Comparison of ENCODE assay signal across 22 cellular contexts in the genomic region with DNA sequence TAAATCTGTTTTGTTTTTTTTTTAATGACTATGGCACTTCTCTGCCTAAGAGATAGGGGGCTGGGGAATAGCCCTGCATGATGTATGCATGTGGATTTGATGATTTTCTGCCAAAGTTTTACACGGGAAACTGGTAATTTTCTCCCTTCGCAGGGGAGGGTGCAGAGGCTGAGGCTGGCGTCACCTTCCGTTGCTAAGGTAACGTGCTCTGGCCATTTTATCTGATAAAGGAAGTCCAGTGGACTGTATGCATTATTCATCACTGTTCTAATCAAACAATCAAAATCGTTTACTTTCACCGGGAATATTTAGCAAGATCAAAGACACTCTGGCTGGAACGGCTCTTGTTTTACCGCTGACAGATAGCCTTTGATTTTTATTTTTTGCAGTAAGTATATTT. TPM values are rescaled to one million over a fixed set of nuclear protein-coding genes. Genes with fewer than 3 reads are reported as not detected.
DNase-seq lines count a peak whose midpoint lies in the region; ATAC-seq, FAIRE-seq and TF ChIP-seq lines count a peak whose summit lies in the region.
"Had no signal": no experiment of that assay in that cellular context is flagged by ENCODE, and none has a peak within 500 bp of the region (broad histone marks: within the 10 kb centered on the region; RNA-seq: fewer than 3 reads in every experiment).

No MANE protein-coding gene starts in this region.

- H3K4me3 Mint-ChIP-seq in neural crest cell: peak overlapping the region; percentile 61
- H3K4me3 Mint-ChIP-seq: activated naive CD8-positive, alpha-beta T cell treated with anti-CD3 and anti-CD28 coated beads for 36 hours; B cell; immature natural killer cell; natural killer cell; T-helper 17 cell had no signal

- H3K4me3 ChIP-seq in GM23248 (peak overlapping the region; percentile 56), gastrocnemius medialis (no peak overlapping the region)
- H3K4me3 ChIP-seq: GM12878, skin epidermis had no signal

- intact Hi-C loops in sciatic nerve (cut with DNase I) (no loop called here), gastrocnemius medialis (cut with DNase I; ENCODE audit: low total_unique reads) (no loop called here)

- H3K9ac ChIP-seq in GM23248: peak overlapping the region; percentile 34; the same call in 1 of the 2 replicates

- H3K36me3 Mint-ChIP-seq in neural crest cell (ENCODE audit: low read depth): no peaks in the 10 kb centered on the region
- H3K36me3 Mint-ChIP-seq: activated naive CD8-positive, alpha-beta T cell treated with anti-CD3 and anti-CD28 coated beads for 36 hours; immature natural killer cell; natural killer cell had no signal

- TF ChIP-seq POLR2A in gastrocnemius medialis (IDR thresholded peaks at IDR 0.05): no peak
- no peak for TF ChIP-seq POLR2A in GM12891 (IDR thresholded peaks at IDR 0.05; ENCODE audit: low read depth, low read length)

- H2AFZ ChIP-seq in GM23248: no peak overlapping the region

- DNase-seq in GM23248 (peak; percentile 42), NCI-H69 (lab: John Stamatoyannopoulos, UW) (peak; percentile 40), cerebellar cortex (ENCODE audit: low spot score) (peak; percentile 28), neural crest cell (ENCODE audit: low read depth, low spot score) (no peak), sciatic nerve (ENCODE audit: low spot score) (no peak), gastrocnemius medialis (no peak), GM12891 (ENCODE audit: insufficient read length, low spot score) (no peak)
- DNase-seq: activated naive CD8-positive, alpha-beta T cell treated with anti-CD3 and anti-CD28 coated beads for 36 hours; Calu3; effector memory CD4-positive, alpha-beta T cell; GF-D8; immature natural killer cell; Kasumi-1; natural killer cell; NCI-H446 treated with DMSO at 0.1 percent for 48 hours; SHP77; stimulated activated CD4-positive, alpha-beta T cell treated with anti-CD3 and anti-CD28 coated beads, Interleukin-2, amount 100 ng/mL, for 48 hours; T-helper 17 cell had no signal

- FAIRE-seq in GM12891 (lab: Jason Lieb, UNC): no peak
- FAIRE-seq: GM12878, urothelium cell line had no signal

- H4K20me1 ChIP-seq in GM23248 (ENCODE audit: insufficient read depth): no peaks in the 10 kb centered on the region

- H3K79me2 ChIP-seq in GM23248 (ENCODE audit: insufficient read depth): no peaks in the 10 kb centered on the region

- H3K27me3 ChIP-seq in GM23248 (replicated peaks; ENCODE audit: insufficient read depth) (no peaks in the 10 kb centered on the region), gastrocnemius medialis (peaks cover 0 to 3% (median 0%) of the 10 kb centered on the region in 3 donors)

- WGBS in GM23248 (ENCODE audit: low coverage in 1 of 2, low lambda C conversion rate in 2 of 2, missing lambda C conversion rate in 2 of 2), 2 experiments: 27 to 28% methylated on average over 9 of the region's 9 CpGs

- TF ChIP-seq CTCF in neural crest cell (conservative IDR thresholded peaks at IDR 0.05) (no peak), gastrocnemius medialis (IDR thresholded peaks at IDR 0.05 in 4 of 5, conservative IDR thresholded peaks at IDR 0.05 in 1 of 5) (no peak)

- peak overlapping the region; percentile 75 for H3K4me2 ChIP-seq in GM23248 (ENCODE audit: unreplicated experiment)

- H3K27me3 Mint-ChIP-seq in neural crest cell (ENCODE audit: low read depth): peaks cover 24% of the 10 kb centered on the region

- H3K27ac Mint-ChIP-seq in neural crest cell (ENCODE audit: unreplicated experiment): no peak overlapping the region
- H3K27ac Mint-ChIP-seq: activated naive CD8-positive, alpha-beta T cell treated with anti-CD3 and anti-CD28 coated beads for 36 hours; B cell; immature natural killer cell; natural killer cell; T-helper 17 cell had no signal

- ATAC-seq in sciatic nerve: no peak
- ATAC-seq in gastrocnemius medialis: no peak
- ATAC-seq: GM12878, natural killer cell, T-helper 17 cell had no signal

- peaks cover 15% of the 10 kb centered on the region; the same call in 1 of the 2 replicates for H3F3A ChIP-seq in GM23248 (ENCODE audit: insufficient read depth)

- H3K4me1 ChIP-seq in GM23248 (ENCODE audit: insufficient read depth) (peaks cover 20% of the 10 kb centered on the region), gastrocnemius medialis (no peaks in the 10 kb centered on the region)

- H3K4me1 Mint-ChIP-seq in neural crest cell: peaks cover 19% of the 10 kb centered on the region
- H3K4me1 Mint-ChIP-seq: activated naive CD8-positive, alpha-beta T cell treated with anti-CD3 and anti-CD28 coated beads for 36 hours; B cell; immature natural killer cell; natural killer cell; T-helper 17 cell had no signal

- H3K36me3 ChIP-seq in GM23248 (ENCODE audit: low read depth) (no peaks in the 10 kb centered on the region), gastrocnemius medialis (no peaks in the 10 kb centered on the region)

- in situ Hi-C loops in GM23248 (cut with MboI) (no loop called here), gastrocnemius medialis (cut with MboI; ENCODE audit: low sequenced_read_pairs in 4 of 4) (no loop called here)

- H3K27ac ChIP-seq in GM23248 (no peak overlapping the region), gastrocnemius medialis (no peak overlapping the region)
- H3K27ac ChIP-seq: skin epidermis had no signal

- no peaks in the 10 kb centered on the region for H3K9me3 Mint-ChIP-seq in neural crest cell
- H3K9me3 Mint-ChIP-seq: activated naive CD8-positive, alpha-beta T cell treated with anti-CD3 and anti-CD28 coated beads for 36 hours; natural killer cell had no signal

- no peaks in the 10 kb centered on the region for H3K9me2 ChIP-seq in GM23248 (ENCODE audit: insufficient read depth)

- H3K9me3 ChIP-seq in GM23248 (ENCODE audit: low read depth) (no peaks in the 10 kb centered on the region), gastrocnemius medialis (no peaks in the 10 kb centered on the region)

TF ChIP-seq in GM12891, 5 proteins besides CTCF, POLR2A, EP300 and RAD21:
- no peak for TF ChIP-seq TAF1 (IDR thresholded peaks at IDR 0.05; ENCODE audit: low read depth, low read length)
- TF ChIP-seq POLR2AphosphoS5 (IDR thresholded peaks at IDR 0.05; ENCODE audit: low read depth, low read length): no peak
- TF ChIP-seq SPI1 (IDR thresholded peaks at IDR 0.05; ENCODE audit: low read depth, low read length): no peak
- TF ChIP-seq POU2F2 (IDR thresholded peaks at IDR 0.05; ENCODE audit: low read depth, low read length): no peak
- no peak for TF ChIP-seq PAX5 (IDR thresholded peaks at IDR 0.05; ENCODE audit: insufficient read depth, low read length, severe bottlenecking)
TF ChIP-seq in GM12891: peak in this region for 0.

RNA-seq across cellular contexts. Expression of a gene that starts 0.8 kb away (rescaled TPM):
- 0.25 and 3.2 TPM in 2 replicates for total RNA-seq in GM23248 (2014; rRNA removed; shearing (Covaris generic))
- polyA plus RNA-seq in GM23248 (2016; fragmentation: Nextera tagmentation; extraction: Ambion mirVana): 0.65 and 0.82 TPM in 2 replicates
- 10.3 and 10.4 TPM in 2 replicates for total RNA-seq in neural crest cell
- total RNA-seq in sciatic nerve: 7.9 TPM
- total RNA-seq in gastrocnemius medialis: under 1 TPM; 0.07 to 0.82 (median 0.21) TPM
- polyA plus RNA-seq in GM12891 (2012; ENCODE audit: low read depth, missing spikeins): 66.3 TPM

Comparison
In these comparisons a context has a peak if more than half of its experiments do, and no peak if none do; other contexts are left out.
1. DNase-seq: peak in GM23248 (single experiment), NCI-H69 (single experiment) and cerebellar cortex (single experiment); none in neural crest cell (single experiment), sciatic nerve (single experiment), gastrocnemius medialis (0 of 2) and GM12891 (single experiment).